Comparison of ENCODE assay signal across 21 cellular contexts in genomic region chr9:127053908-127054307, GRCh38.
DNase-seq lines count a peak whose midpoint lies in the region; ATAC-seq and TF ChIP-seq lines count a peak whose summit lies in the region.
"Had no signal": no experiment of that assay in that cellular context is flagged by ENCODE, and none has a peak within 500 bp of the region (broad histone marks: within the 10 kb centered on the region; RNA-seq: fewer than 3 reads in every experiment).

No MANE protein-coding gene starts in this region.

- 79 to 94% (median 86%) methylated on average over 6 of the region's 6 CpGs for WGBS in spleen, 5 donors

- TF ChIP-seq POLR2A in spleen (IDR thresholded peaks at IDR 0.05) (no peak), vagina (IDR thresholded peaks at IDR 0.05) (no peak)

- H3K9me3 Mint-ChIP-seq in mesothelial cell of epicardium: no peaks in the 10 kb centered on the region
- H3K9me3 Mint-ChIP-seq: activated naive CD4-positive, alpha-beta T cell treated with anti-CD3 and anti-CD28 coated beads, Interleukin-2, amount 50 U/mL, for 24 hours; activated T-helper 1 cell treated with anti-CD3 and anti-CD28 coated beads, Interleukin-12 subunit alpha, Interleukin-12 subunit beta, Interleukin-2, Interleukin-4 antibody, amounts not matched to agents 30 ng/mL and 10 ng/mL and 1 ng/mL, durations not matched to agents 14 hours and 24 hours and 36 hours; CD4-positive, alpha-beta T cell; stimulated activated naive CD8-positive, alpha-beta T cell treated with anti-CD3 and anti-CD28 coated beads, Interleukin-15, Interleukin-2, amounts not matched to agents 100 ng/mL and 50 ng/mL, for 24 hours; T-helper 1 cell treated with Interleukin-12 subunit alpha and Interleukin-12 subunit beta and Interleukin-4 antibody, amounts not matched to agents 30 μg/mL and 1 μg/mL, for 36 hours had no signal

- intact Hi-C loops in spleen (cut with DNase I; ENCODE audit: low total_unique reads) (no loop called here), vagina (cut with DNase I) (no loop called here), left colon (cut with DNase I, micrococcal nuclease) (no loop called here)

- peak overlapping the region; percentile 73 for H3K27ac Mint-ChIP-seq in mesothelial cell of epicardium
- H3K27ac Mint-ChIP-seq: activated naive CD4-positive, alpha-beta T cell treated with anti-CD3 and anti-CD28 coated beads, Interleukin-2, amount 50 U/mL, for 24 hours; activated T-helper 1 cell treated with anti-CD3 and anti-CD28 coated beads, Interleukin-12 subunit alpha, Interleukin-12 subunit beta, Interleukin-2, Interleukin-4 antibody, amounts not matched to agents 30 ng/mL and 10 ng/mL and 1 ng/mL, durations not matched to agents 14 hours and 24 hours and 36 hours; CD4-positive, alpha-beta T cell; stimulated activated naive CD8-positive, alpha-beta T cell treated with anti-CD3 and anti-CD28 coated beads, Interleukin-15, Interleukin-2, amounts not matched to agents 100 ng/mL and 50 ng/mL, for 24 hours; T-helper 1 cell treated with Interleukin-12 subunit alpha and Interleukin-12 subunit beta and Interleukin-4 antibody, amounts not matched to agents 30 μg/mL and 1 μg/mL, for 36 hours had no signal

- H3K4me3 ChIP-seq in spleen (no peak overlapping the region), vagina (no peak overlapping the region)
- H3K4me3 ChIP-seq: SJSA1 had no signal

- peak overlapping the region in 7 of 8 donors; percentile 61 to 80 (median 73) for H3K27ac ChIP-seq in spleen
- peak overlapping the region; percentile 70 for H3K27ac ChIP-seq in vagina
- H3K27ac ChIP-seq: SJSA1 had no signal

- H3K27me3 ChIP-seq in spleen (replicated peaks in 1 of 7): no peaks in the 10 kb centered on the region
- no peaks in the 10 kb centered on the region for H3K27me3 ChIP-seq in vagina
- H3K27me3 ChIP-seq: SJSA1 had no signal

- H3K4me1 ChIP-seq in spleen (peaks cover 7 to 56% (median 22%) of the 10 kb centered on the region in 6 donors), vagina (peaks cover 33% of the 10 kb centered on the region)

- TF ChIP-seq CTCF in mesothelial cell of epicardium (IDR thresholded peaks at IDR 0.05; ENCODE audit: unreplicated experiment) (no peak), spleen (IDR thresholded peaks at IDR 0.05 in 8 of 11, conservative IDR thresholded peaks at IDR 0.05 in 3 of 11) (no peak), vagina (IDR thresholded peaks at IDR 0.05) (no peak)

- DNase-seq in globus pallidus (ENCODE audit: low spot score): peak; percentile 31
- no peak for DNase-seq in mesothelial cell of epicardium (ENCODE audit: low spot score in 2 of 2, unreplicated experiment in 2 of 2)
- no peak for DNase-seq in spleen
- DNase-seq in vagina (ENCODE audit: extremely low spot score in 2 of 2): peak; percentile 52 to 77
- DNase-seq in NCI-H2107 treated with DMSO at 0.1 percent for 48 hours (lab: John Stamatoyannopoulos, UW; ENCODE audit: unreplicated experiment): no peak
- DNase-seq in left colon: no peak
- DNase-seq: activated CD4-positive, alpha-beta T cell treated with anti-CD3 and anti-CD28 coated beads for 48 hours; CD4-positive, alpha-beta T cell; cerebellar nuclear complex; H7; kidney glomerular epithelial cell; NCI-H510A; stimulated activated CD4-positive, alpha-beta T cell treated with anti-CD3 and anti-CD28 coated beads, Interleukin-12 subunit alpha, Interleukin-12 subunit beta, amount 100 ng/mL, for 4 hours; stimulated activated CD4-positive, alpha-beta T cell treated with anti-CD3 and anti-CD28 coated beads, Interleukin-4, amount 100 ng/mL, for 4 hours had no signal

- no peaks in the 10 kb centered on the region for H3K27me3 Mint-ChIP-seq in mesothelial cell of epicardium (ENCODE audit: low read depth)
- H3K27me3 Mint-ChIP-seq: activated naive CD4-positive, alpha-beta T cell treated with anti-CD3 and anti-CD28 coated beads, Interleukin-2, amount 50 U/mL, for 24 hours; CD4-positive, alpha-beta T cell; stimulated activated naive CD8-positive, alpha-beta T cell treated with anti-CD3 and anti-CD28 coated beads, Interleukin-15, Interleukin-2, amounts not matched to agents 100 ng/mL and 50 ng/mL, for 24 hours had no signal

- ATAC-seq in left colon (no peak), GM19452 (IDR thresholded peaks at IDR 0.05; ENCODE audit: unreplicated experiment) (no peak)
- ATAC-seq: Panc1 had no signal

- H3K4me3 Mint-ChIP-seq in mesothelial cell of epicardium: no peak overlapping the region
- H3K4me3 Mint-ChIP-seq: activated naive CD4-positive, alpha-beta T cell treated with anti-CD3 and anti-CD28 coated beads, Interleukin-2, amount 50 U/mL, for 24 hours; activated T-helper 1 cell treated with anti-CD3 and anti-CD28 coated beads, Interleukin-12 subunit alpha, Interleukin-12 subunit beta, Interleukin-2, Interleukin-4 antibody, amounts not matched to agents 30 ng/mL and 10 ng/mL and 1 ng/mL, durations not matched to agents 14 hours and 24 hours and 36 hours; CD4-positive, alpha-beta T cell; stimulated activated naive CD8-positive, alpha-beta T cell treated with anti-CD3 and anti-CD28 coated beads, Interleukin-15, Interleukin-2, amounts not matched to agents 100 ng/mL and 50 ng/mL, for 24 hours; T-helper 1 cell treated with Interleukin-12 subunit alpha and Interleukin-12 subunit beta and Interleukin-4 antibody, amounts not matched to agents 30 μg/mL and 1 μg/mL, for 36 hours had no signal

- H3K4me1 Mint-ChIP-seq in mesothelial cell of epicardium: peaks cover 22% of the 10 kb centered on the region

- H3K36me3 Mint-ChIP-seq in mesothelial cell of epicardium: no peaks in the 10 kb centered on the region
- H3K36me3 Mint-ChIP-seq: activated naive CD4-positive, alpha-beta T cell treated with anti-CD3 and anti-CD28 coated beads, Interleukin-2, amount 50 U/mL, for 24 hours had no signal

- H3K36me3 ChIP-seq in spleen (peaks cover 0 to 14% (median 0%) of the 10 kb centered on the region in 6 donors), vagina (no peaks in the 10 kb centered on the region)
- H3K36me3 ChIP-seq: SJSA1 had no signal

- H3K9me3 ChIP-seq in spleen (no peaks in the 10 kb centered on the region), vagina (no peaks in the 10 kb centered on the region)
- H3K9me3 ChIP-seq: SJSA1 had no signal

Comparison
In these comparisons a context has a peak if more than half of its experiments do, and no peak if none do; other contexts are left out.
1. DNase-seq: peak in globus pallidus (single experiment) and vagina (2 of 2); none in mesothelial cell of epicardium (0 of 2), spleen (single experiment), NCI-H2107 treated with DMSO at 0.1 percent for 48 hours (single experiment) and left colon (0 of 2).